In genomic region chr5:81234801-81235200, GRCh38 we compare ENCODE assay signal across 17 cellular contexts. TPM values are rescaled to one million over a fixed set of nuclear protein-coding genes. Genes with fewer than 3 reads are reported as not detected.
A peak's percentile ranks its signal among the peaks of the same experiment; 100 is the strongest.
DNase-seq lines count a peak whose midpoint lies in the region; TF ChIP-seq lines count a peak whose summit lies in the region.
"Had no signal": no experiment of that assay in that cellular context is flagged by ENCODE, and none has a peak within 500 bp of the region (broad histone marks: within the 10 kb centered on the region; RNA-seq: fewer than 3 reads in every experiment).

No MANE protein-coding gene starts in this region.

- H3K4me1 ChIP-seq in testis: peaks cover 36% of the 10 kb centered on the region
- H3K4me1 ChIP-seq in GM23248 (ENCODE audit: insufficient read depth): no peaks in the 10 kb centered on the region

- no peak overlapping the region for H2AFZ ChIP-seq in GM23248

- WGBS in testis, 2 donors: 63 to 73% methylated on average over 3 of the region's 3 CpGs
- WGBS in GM23248 (ENCODE audit: low coverage in 1 of 2, low lambda C conversion rate in 2 of 2, missing lambda C conversion rate in 2 of 2), 2 experiments: 87 to 90% methylated on average over 3 of the region's 3 CpGs

- H3K9me2 ChIP-seq in GM23248 (ENCODE audit: insufficient read depth): no peaks in the 10 kb centered on the region

- H3K27ac ChIP-seq in angular gyrus (ENCODE audit: low read depth, low read length) (peak overlapping the region; percentile 56), layer of hippocampus (ENCODE audit: low read depth, low read length) (peak overlapping the region; percentile 40), testis (peak overlapping the region; percentile 70 to 86), GM23248 (no peak overlapping the region)

- intact Hi-C loops in testis (cut with DNase I; ENCODE audit: low total_unique reads): no loop called here

- H3K36me3 ChIP-seq in testis (ENCODE audit: low read depth, missing control alignments) (no peaks in the 10 kb centered on the region), GM23248 (ENCODE audit: low read depth) (no peaks in the 10 kb centered on the region)

- no peak overlapping the region for H3K4me3 ChIP-seq in testis
- no peak overlapping the region for H3K4me3 ChIP-seq in GM23248

- no peak for DNase-seq in T-helper 2 cell treated with Interferon-gamma antibody and Interleukin-4, amounts not matched to agents 5 μg/mL and 100 μg/mL, for 36 hours (ENCODE audit: low spot score)
- DNase-seq in T-helper 2 cell (no peak), testis (no peak), midbrain (lab: John Stamatoyannopoulos, UW) (no peak), GM23248 (no peak), superior temporal gyrus (ENCODE audit: extremely low spot score) (no peak)
- DNase-seq: activated CD4-positive, alpha-beta memory T cell treated with anti-CD3 and anti-CD28 coated beads for 36 hours; DMS53; effector CD8-positive, alpha-beta T cell; Kasumi-1; left colon; NCI-H1436; NCI-H446 treated with DMSO at 0.1 percent for 48 hours had no signal

- no peaks in the 10 kb centered on the region for H3K9me3 Mint-ChIP-seq in T-helper 2 cell treated with Interferon-gamma antibody and Interleukin-4, amounts not matched to agents 5 μg/mL and 100 μg/mL, for 36 hours
- H3K9me3 Mint-ChIP-seq: activated CD4-positive, alpha-beta memory T cell treated with anti-CD3 and anti-CD28 coated beads for 36 hours had no signal

- no peaks in the 10 kb centered on the region for H3F3A ChIP-seq in GM23248 (ENCODE audit: insufficient read depth)

- TF ChIP-seq CTCF in testis (IDR thresholded peaks at IDR 0.05): no peak

- H3K27me3 Mint-ChIP-seq in T-helper 2 cell treated with Interferon-gamma antibody and Interleukin-4, amounts not matched to agents 5 μg/mL and 100 μg/mL, for 36 hours (ENCODE audit: low read depth): no peaks in the 10 kb centered on the region
- H3K27me3 Mint-ChIP-seq: activated CD4-positive, alpha-beta memory T cell treated with anti-CD3 and anti-CD28 coated beads for 36 hours had no signal

- H4K20me1 ChIP-seq in GM23248 (ENCODE audit: insufficient read depth): no peaks in the 10 kb centered on the region

- in situ Hi-C loops in GM23248 (cut with MboI): no loop called here

- no peak for TF ChIP-seq POLR2A in testis (IDR thresholded peaks at IDR 0.05)

- H3K4me3 Mint-ChIP-seq in T-helper 2 cell treated with Interferon-gamma antibody and Interleukin-4, amounts not matched to agents 5 μg/mL and 100 μg/mL, for 36 hours: no peak overlapping the region
- H3K4me3 Mint-ChIP-seq: activated CD4-positive, alpha-beta memory T cell treated with anti-CD3 and anti-CD28 coated beads for 36 hours; CD14-positive monocyte had no signal

- H3K27me3 ChIP-seq in layer of hippocampus (ENCODE audit: control insufficient read depth, insufficient read depth, low read length) (no peaks in the 10 kb centered on the region), testis (no peaks in the 10 kb centered on the region), GM23248 (replicated peaks; ENCODE audit: insufficient read depth) (no peaks in the 10 kb centered on the region)

- no peaks in the 10 kb centered on the region for H3K79me2 ChIP-seq in GM23248 (ENCODE audit: insufficient read depth)

- peaks cover 15% of the 10 kb centered on the region for H3K4me1 Mint-ChIP-seq in T-helper 2 cell treated with Interferon-gamma antibody and Interleukin-4, amounts not matched to agents 5 μg/mL and 100 μg/mL, for 36 hours (ENCODE audit: low read depth)

- H3K27ac Mint-ChIP-seq in T-helper 2 cell treated with Interferon-gamma antibody and Interleukin-4, amounts not matched to agents 5 μg/mL and 100 μg/mL, for 36 hours: peak overlapping the region; percentile 31
- H3K27ac Mint-ChIP-seq: activated CD4-positive, alpha-beta memory T cell treated with anti-CD3 and anti-CD28 coated beads for 36 hours; CD14-positive monocyte had no signal

- H3K9ac ChIP-seq in GM23248: no peak overlapping the region

- H3K9me3 ChIP-seq in testis (no peaks in the 10 kb centered on the region), GM23248 (ENCODE audit: low read depth) (no peaks in the 10 kb centered on the region)

- H3K4me2 ChIP-seq in GM23248 (ENCODE audit: unreplicated experiment): no peak overlapping the region

- no peaks in the 10 kb centered on the region for H3K36me3 Mint-ChIP-seq in T-helper 2 cell treated with Interferon-gamma antibody and Interleukin-4, amounts not matched to agents 5 μg/mL and 100 μg/mL, for 36 hours (ENCODE audit: low read depth)
- H3K36me3 Mint-ChIP-seq: activated CD4-positive, alpha-beta memory T cell treated with anti-CD3 and anti-CD28 coated beads for 36 hours; CD14-positive monocyte had no signal

RNA-seq across cellular contexts. Expression of gene CKMT2, which starts 1.7 kb away (rescaled TPM):
- total RNA-seq in testis: 10 to 100 TPM; 25.4 to 27.6 TPM
- 13.7 TPM for polyA plus RNA-seq in testis (ENCODE audit: insufficient read depth, low read depth, low replicate concordance)
- not detected in 2 replicates for total RNA-seq in GM23248 (2014; rRNA removed; shearing (Covaris generic))
- polyA plus RNA-seq in GM23248 (2016; fragmentation: Nextera tagmentation; extraction: Ambion mirVana): not detected in 2 replicates
- total RNA-seq: activated CD4-positive, alpha-beta memory T cell treated with anti-CD3 and anti-CD28 coated beads for 36 hours; osteocyte had no signal
- polyA plus RNA-seq: CD14-positive monocyte had no signal

Comparison
In these comparisons a context has a peak if more than half of its experiments do, and no peak if none do; other contexts are left out.
1. RNA of gene CKMT2, which starts 1.7 kb away (total RNA-seq): 25.4 to 27.6 TPM in testis; not detected in GM23248; every median in the first group is over 10 times any median in the second.